8 cellular contexts compared by ENCODE assay signal in genomic region chr4:48778431-48779094, GRCh38. TPM values are rescaled to one million over a fixed set of nuclear protein-coding genes. Genes with fewer than 3 reads are reported as not detected.
DNase-seq lines count a peak whose midpoint lies in the region; ATAC-seq and TF ChIP-seq lines count a peak whose summit lies in the region.

No MANE protein-coding gene starts in this region.

- H3K27ac Mint-ChIP-seq in T-helper 1 cell treated with Interleukin-12 subunit alpha and Interleukin-12 subunit beta and Interleukin-4 antibody, amounts not matched to agents 30 μg/mL and 1 μg/mL, for 36 hours, result peak overlapping the region; percentile 79
- H3K27ac Mint-ChIP-seq in progenitor cell of endocrine pancreas, result peak overlapping the region; percentile 97

- peaks cover 3% of the 10 kb centered on the region for H3K4me1 ChIP-seq in fibroblast of lung (ENCODE audit: control insufficient read depth, extremely low read depth, insufficient read depth, low read length)

- no peaks in the 10 kb centered on the region for H3K27me3 Mint-ChIP-seq in T-helper 1 cell treated with Interleukin-12 subunit alpha and Interleukin-12 subunit beta and Interleukin-4 antibody, amounts not matched to agents 30 μg/mL and 1 μg/mL, for 36 hours (ENCODE audit: low read depth)
- H3K27me3 Mint-ChIP-seq in progenitor cell of endocrine pancreas, result no peaks in the 10 kb centered on the region

- H2AFZ ChIP-seq in fibroblast of lung (ENCODE audit: low read length), result no peak overlapping the region

- H3K36me3 ChIP-seq in fibroblast of lung (ENCODE audit: control insufficient read depth, insufficient read depth, low read length), result no peaks in the 10 kb centered on the region

- no peaks in the 10 kb centered on the region for H4K20me1 ChIP-seq in fibroblast of lung (ENCODE audit: control insufficient read depth, extremely low read depth, insufficient read depth, low read length)

- H3K79me2 ChIP-seq in fibroblast of lung (ENCODE audit: control insufficient read depth, insufficient read depth, low read length), result peaks cover 52% of the 10 kb centered on the region

- H3K4me2 ChIP-seq in fibroblast of lung (ENCODE audit: extremely low read depth, insufficient read depth, low read length), result peak overlapping the region; percentile 89

- peak; percentile 19 for DNase-seq in A172 (ENCODE audit: low spot score)
- peak; percentile 14 for DNase-seq in GM13977 (ENCODE audit: low spot score)
- DNase-seq in fibroblast of lung (ENCODE audit: low read depth in 2 of 2), result peak; percentile 66 to 69
- no peak for DNase-seq in progenitor cell of endocrine pancreas (ENCODE audit: low spot score, unreplicated experiment)
- no peak for DNase-seq in middle frontal gyrus (ENCODE audit: extremely low spot score, low spot score)

- no peaks in the 10 kb centered on the region for H3K9me3 Mint-ChIP-seq in T-helper 1 cell treated with Interleukin-12 subunit alpha and Interleukin-12 subunit beta and Interleukin-4 antibody, amounts not matched to agents 30 μg/mL and 1 μg/mL, for 36 hours
- H3K9me3 Mint-ChIP-seq in progenitor cell of endocrine pancreas (ENCODE audit: low read depth), result no peaks in the 10 kb centered on the region

- no peaks in the 10 kb centered on the region for H3K27me3 ChIP-seq in fibroblast of lung (ENCODE audit: control insufficient read depth, insufficient read depth, low read length)

- no peaks in the 10 kb centered on the region for H3K36me3 Mint-ChIP-seq in T-helper 1 cell treated with Interleukin-12 subunit alpha and Interleukin-12 subunit beta and Interleukin-4 antibody, amounts not matched to agents 30 μg/mL and 1 μg/mL, for 36 hours (ENCODE audit: low read depth)
- no peaks in the 10 kb centered on the region for H3K36me3 Mint-ChIP-seq in progenitor cell of endocrine pancreas (ENCODE audit: insufficient read depth)

- peak overlapping the region; percentile 55 to 93 (median 74) for H3K4me3 ChIP-seq in fibroblast of lung (replicated peaks in 1 of 4; ENCODE audit: control extremely low read depth in 1 of 4, insufficient read depth in 1 of 4, low read depth in 3 of 4, low read length in 4 of 4)

- H3K4me3 Mint-ChIP-seq in T-helper 1 cell treated with Interleukin-12 subunit alpha and Interleukin-12 subunit beta and Interleukin-4 antibody, amounts not matched to agents 30 μg/mL and 1 μg/mL, for 36 hours, result peak overlapping the region; percentile 90
- peak overlapping the region; percentile 94 for H3K4me3 Mint-ChIP-seq in progenitor cell of endocrine pancreas (ENCODE audit: low read depth)

- TF ChIP-seq CTCF in GM13977 (IDR thresholded peaks at IDR 0.05; ENCODE audit: extremely low read depth, insufficient read depth, missing control alignments) (no peak), fibroblast of lung (conservative IDR thresholded peaks at IDR 0.05 in 1 of 2, IDR thresholded peaks at IDR 0.05 in 1 of 2; ENCODE audit: low read depth in 1 of 2, low read length in 2 of 2) (no peak), progenitor cell of endocrine pancreas (IDR thresholded peaks at IDR 0.05; ENCODE audit: unreplicated experiment) (no peak)

- peaks cover 32% of the 10 kb centered on the region for H3K4me1 Mint-ChIP-seq in T-helper 1 cell treated with Interleukin-12 subunit alpha and Interleukin-12 subunit beta and Interleukin-4 antibody, amounts not matched to agents 30 μg/mL and 1 μg/mL, for 36 hours (ENCODE audit: low read depth)
- peaks cover 37% of the 10 kb centered on the region for H3K4me1 Mint-ChIP-seq in progenitor cell of endocrine pancreas (ENCODE audit: low read depth)

- no peaks in the 10 kb centered on the region for H3K9me3 ChIP-seq in fibroblast of lung (ENCODE audit: control insufficient read depth, insufficient read depth, low read depth, low read length)

- peak overlapping the region; percentile 81 for H3K27ac ChIP-seq in fibroblast of lung (ENCODE audit: insufficient read depth, low read length)

- in situ Hi-C loops in GM13977 (cut with MboI; ENCODE audit: low pct_unique_long_range_greater_than_20kb, low sequenced_read_pairs, unreplicated experiment), result no loop called here

- no peak for ATAC-seq in HG03196 (IDR thresholded peaks at IDR 0.05; ENCODE audit: unreplicated experiment)
- no peak for ATAC-seq in HG03354 (IDR thresholded peaks at IDR 0.05; ENCODE audit: poor library complexity, severe bottlenecking, unreplicated experiment)

- peak overlapping the region; percentile 92 for H3K9ac ChIP-seq in fibroblast of lung (ENCODE audit: insufficient read depth, low read length)

RNA-seq across cellular contexts. Expression of gene FRYL, which starts 1.5 kb away (rescaled TPM):
- 25.8 and 30.0 TPM in 2 replicates for total RNA-seq in A172 (2014; rRNA removed; shearing (Covaris generic))
- 33.9 and 61.4 TPM in 2 replicates for total RNA-seq in fibroblast of lung
- polyA plus RNA-seq in fibroblast of lung, result 19.5 and 20.3 TPM in 2 replicates
- 11.0 and 12.7 TPM in 2 replicates for polyA plus RNA-seq in fibroblast of lung (2012)
- 21.1 and 23.0 TPM in 2 replicates for polyA minus RNA-seq in fibroblast of lung (ENCODE audit: low replicate concordance)
- 61.0 and 65.5 TPM in 2 replicates for total RNA-seq in progenitor cell of endocrine pancreas

RNA-seq across cellular contexts. Expression of gene OCIAD1, which starts 52.3 kb away (rescaled TPM):
- 171 and 183 TPM in 2 replicates for total RNA-seq in A172 (2014; rRNA removed; shearing (Covaris generic))
- total RNA-seq in fibroblast of lung, result 75.8 and 92.8 TPM in 2 replicates
- 157 and 163 TPM in 2 replicates for polyA plus RNA-seq in fibroblast of lung
- 120 and 122 TPM in 2 replicates for polyA plus RNA-seq in fibroblast of lung (2012)
- polyA minus RNA-seq in fibroblast of lung (ENCODE audit: low replicate concordance), result 21.3 and 28.9 TPM in 2 replicates
- total RNA-seq in progenitor cell of endocrine pancreas, result 145 and 150 TPM in 2 replicates

Comparison
In these comparisons a context has a peak if more than half of its experiments do, and no peak if none do; other contexts are left out.
1. DNase-seq: peak in A172 (single experiment), GM13977 (single experiment) and fibroblast of lung (2 of 2); none in progenitor cell of endocrine pancreas (single experiment) and middle frontal gyrus (single experiment).